8 cellular contexts compared by ENCODE assay signal in the genomic region with DNA sequence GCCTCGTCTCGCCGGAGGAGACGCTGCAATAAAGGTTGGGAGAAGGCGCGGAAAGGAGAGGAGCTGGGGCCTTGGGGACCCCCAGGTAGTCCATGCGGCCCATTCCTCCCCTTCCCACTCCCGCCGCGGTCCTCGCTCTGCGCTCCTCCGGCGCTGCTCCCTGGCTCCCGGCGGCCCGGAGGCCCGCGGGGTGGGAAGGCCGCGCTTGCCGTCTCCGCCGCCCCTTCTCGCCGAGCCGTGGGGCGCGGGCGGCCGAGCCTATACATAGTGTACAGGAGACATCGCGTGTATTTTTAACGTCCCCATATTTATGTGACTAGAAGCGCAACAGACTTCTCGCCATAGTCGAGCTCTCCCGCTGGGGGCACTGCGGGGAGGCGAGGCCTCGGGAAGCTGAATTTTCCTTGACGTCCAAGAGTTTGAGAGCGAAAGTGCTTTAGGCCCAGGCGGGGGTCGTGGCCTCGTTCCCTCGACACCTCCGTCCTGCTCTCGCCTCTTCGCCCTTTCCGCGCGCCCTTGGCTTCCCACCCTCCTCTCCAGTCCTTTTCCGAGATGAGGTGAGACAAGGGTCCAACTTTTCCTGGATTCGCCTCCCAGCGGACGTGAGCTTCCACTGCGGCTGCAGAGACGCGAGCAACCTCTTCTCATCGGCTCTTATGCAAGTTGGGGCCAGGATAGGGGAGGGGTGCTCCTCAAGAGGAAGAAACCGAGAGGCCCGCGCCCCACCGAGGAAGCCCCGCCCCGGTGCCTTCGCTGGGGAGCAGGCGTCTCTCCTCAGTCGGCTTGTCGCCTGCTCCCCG. TPM values are rescaled to one million over a fixed set of nuclear protein-coding genes. Genes with fewer than 3 reads are reported as not detected.
A peak's percentile ranks its signal among the peaks of the same experiment; 100 is the strongest.
DNase-seq lines count a peak whose midpoint lies in the region; ATAC-seq and TF ChIP-seq lines count a peak whose summit lies in the region.

No MANE protein-coding gene starts in this region.

- H3K4me1 Mint-ChIP-seq in CD8-positive, alpha-beta T cell (ENCODE audit: low read depth) = peaks cover 44% of the 10 kb centered on the region
- H3K4me1 Mint-ChIP-seq in naive thymus-derived CD4-positive, alpha-beta T cell = peaks cover 28 to 48% (median 44%) of the 10 kb centered on the region in 7 donors

- peak overlapping the region; percentile 37 for H3K4me3 Mint-ChIP-seq in CD8-positive, alpha-beta T cell
- H3K4me3 Mint-ChIP-seq in naive thymus-derived CD4-positive, alpha-beta T cell = peak overlapping the region; percentile 29 to 76 (median 58)

- CTCF ChIA-PET in CD8-positive, alpha-beta T cell (lab: Charles Lee) = interaction anchor here (1.5 to 1.6 kb wide), 2 partner anchors 36 to 44 kb away, joined by 4 read pairs; no protein-coding TSS in a partner anchor
- CTCF ChIA-PET in RWPE1 (lab: Yijun Ruan, JAX) = interaction anchor here (0.6 to 3.0 kb wide), 19 partner anchors 10 to 724 kb away, joined by 3 to 15 read pairs (median 4); no protein-coding TSS in a partner anchor
- CTCF ChIA-PET in naive thymus-derived CD4-positive, alpha-beta T cell (lab: Charles Lee) = no interaction called here

- H3K4me3 ChIP-seq in CD8-positive, alpha-beta T cell (ENCODE audit: low read depth, low read length) = no peak overlapping the region
- no peak overlapping the region for H3K4me3 ChIP-seq in naive thymus-derived CD4-positive, alpha-beta T cell (ENCODE audit: low read length)

- H3K9me3 ChIP-seq in CD8-positive, alpha-beta T cell (ENCODE audit: low read length) = no peaks in the 10 kb centered on the region
- H3K9me3 ChIP-seq in naive thymus-derived CD4-positive, alpha-beta T cell (ENCODE audit: control insufficient read depth in 2 of 3, low read length in 3 of 3) = no peaks in the 10 kb centered on the region

- intact Hi-C loops in CD8-positive, alpha-beta T cell (cut with DNase I, micrococcal nuclease) = no loop called here
- intact Hi-C loops in naive thymus-derived CD4-positive, alpha-beta T cell (cut with micrococcal nuclease) = no loop called here

- TF ChIP-seq CTCF in CD8-positive, alpha-beta T cell (IDR thresholded peaks at IDR 0.05) = no peak
- peak; percentile 22; the same call in 1 of the 2 replicates for TF ChIP-seq CTCF in RWPE1 (conservative IDR thresholded peaks at IDR 0.05; ENCODE audit: low read depth)

- H3K4me1 ChIP-seq in CD8-positive, alpha-beta T cell (ENCODE audit: insufficient read depth, low read length) = peaks cover 34% of the 10 kb centered on the region
- peaks cover 24 to 25% of the 10 kb centered on the region in 2 donors for H3K4me1 ChIP-seq in naive thymus-derived CD4-positive, alpha-beta T cell (ENCODE audit: control insufficient read depth in 2 of 2, insufficient read depth in 2 of 2, low read length in 2 of 2)

- H3K27ac ChIP-seq in CD8-positive, alpha-beta T cell (ENCODE audit: low read depth, low read length) = no peak overlapping the region
- H3K27ac ChIP-seq in RWPE1 = no peak overlapping the region
- no peak overlapping the region for H3K27ac ChIP-seq in naive thymus-derived CD4-positive, alpha-beta T cell (ENCODE audit: low read depth, low read length)

- peak in 2 of 7 experiments; percentile 11 to 17 for DNase-seq in CD8-positive, alpha-beta T cell
- DNase-seq in RWPE1 (ENCODE audit: low spot score) (peak; percentile 32), fibroblast of gingiva (ENCODE audit: low read depth) (peak; percentile 34), cerebellar nuclear complex (lab: John Stamatoyannopoulos, UW) (no peak), NCI-H146 (lab: John Stamatoyannopoulos, UW) (no peak)
- peak in 3 of 9 donors; percentile 16 to 19 (median 17) for DNase-seq in naive thymus-derived CD4-positive, alpha-beta T cell

- peaks cover 5% of the 10 kb centered on the region for H3K27me3 ChIP-seq in CD8-positive, alpha-beta T cell (ENCODE audit: insufficient read depth, low read length)
- no peaks in the 10 kb centered on the region for H3K27me3 ChIP-seq in naive thymus-derived CD4-positive, alpha-beta T cell (ENCODE audit: control insufficient read depth in 2 of 2, insufficient read depth in 2 of 2, low read length in 2 of 2)

- H3K27me3 Mint-ChIP-seq in CD8-positive, alpha-beta T cell (ENCODE audit: low read depth) = peaks cover 15% of the 10 kb centered on the region
- peaks cover 26 to 46% (median 36%) of the 10 kb centered on the region in 5 donors for H3K27me3 Mint-ChIP-seq in naive thymus-derived CD4-positive, alpha-beta T cell

- H3K9me3 Mint-ChIP-seq in CD8-positive, alpha-beta T cell = no peaks in the 10 kb centered on the region
- H3K9me3 Mint-ChIP-seq in naive thymus-derived CD4-positive, alpha-beta T cell = peaks cover 0 to 4% (median 0%) of the 10 kb centered on the region in 11 donors

- H3K36me3 Mint-ChIP-seq in CD8-positive, alpha-beta T cell = peaks cover 33% of the 10 kb centered on the region
- peaks cover 16 to 37% (median 31%) of the 10 kb centered on the region in 5 donors for H3K36me3 Mint-ChIP-seq in naive thymus-derived CD4-positive, alpha-beta T cell

- ATAC-seq in CD8-positive, alpha-beta T cell = peak; percentile 51
- peak; percentile 70 for ATAC-seq in naive thymus-derived CD4-positive, alpha-beta T cell
- ATAC-seq in GM18517 (IDR thresholded peaks at IDR 0.05; ENCODE audit: unreplicated experiment) (no peak), HG02571 (IDR thresholded peaks at IDR 0.05; ENCODE audit: unreplicated experiment) (no peak)

- H3K36me3 ChIP-seq in CD8-positive, alpha-beta T cell (ENCODE audit: insufficient read depth, low read length) = peaks cover 16% of the 10 kb centered on the region
- H3K36me3 ChIP-seq in naive thymus-derived CD4-positive, alpha-beta T cell (ENCODE audit: control insufficient read depth in 2 of 3, insufficient read depth in 3 of 3, low read length in 3 of 3) = peaks cover 7 to 28% (median 9%) of the 10 kb centered on the region in 3 experiments

- POLR2A ChIA-PET in CD8-positive, alpha-beta T cell (lab: Charles Lee) = interaction anchor here (0.9 to 1.3 kb wide), 2 partner anchors 9 to 22 kb away, joined by 3 read pairs; no protein-coding TSS in a partner anchor
- POLR2A ChIA-PET in RWPE1 (lab: Yijun Ruan, JAX; ENCODE audit: low non-redundant PET) = interaction anchor here (1.0 kb wide), 1 partner anchor 16 kb away, joined by 3 read pairs; no protein-coding TSS in a partner anchor
- POLR2A ChIA-PET in naive thymus-derived CD4-positive, alpha-beta T cell (lab: Charles Lee) = no interaction called here

- H3K27ac Mint-ChIP-seq in CD8-positive, alpha-beta T cell = no peak overlapping the region
- no peak overlapping the region for H3K27ac Mint-ChIP-seq in naive thymus-derived CD4-positive, alpha-beta T cell

RNA-seq across cellular contexts. Expression of a gene that starts 29.0 kb away (rescaled TPM):
- 1 to 10 TPM; 1.1 to 1.4 TPM for total RNA-seq in CD8-positive, alpha-beta T cell
- total RNA-seq in naive thymus-derived CD4-positive, alpha-beta T cell = not detected
- polyA plus RNA-seq in naive thymus-derived CD4-positive, alpha-beta T cell = not detected

RNA-seq across cellular contexts. Expression of a gene that starts 31.7 kb away (rescaled TPM):
- total RNA-seq in CD8-positive, alpha-beta T cell = 10 to 100 TPM in 1 of 2 experiments, 1 to 10 TPM in 1; 9.6 to 11.7 TPM
- total RNA-seq in naive thymus-derived CD4-positive, alpha-beta T cell = 10 to 100 TPM; 15.7 to 43.8 (median 39.4) TPM
- 10 to 100 TPM; 25.4 to 47.6 TPM for polyA plus RNA-seq in naive thymus-derived CD4-positive, alpha-beta T cell

RNA-seq across cellular contexts. Expression of a gene that starts 49.3 kb away (rescaled TPM):
- 1 to 10 TPM; 7.1 to 8.8 TPM for total RNA-seq in CD8-positive, alpha-beta T cell
- total RNA-seq in naive thymus-derived CD4-positive, alpha-beta T cell = 10 to 100 TPM in 2 of 5 experiments, 1 to 10 TPM in 1, under 1 TPM in 2; 0.19 to 13.0 (median 1.9) TPM
- not detected for polyA plus RNA-seq in naive thymus-derived CD4-positive, alpha-beta T cell

Comparison
In these comparisons a context has a peak if more than half of its experiments do, and no peak if none do; other contexts are left out.
1. ATAC-seq: peak in CD8-positive, alpha-beta T cell (single experiment) and naive thymus-derived CD4-positive, alpha-beta T cell (single experiment); none in GM18517 (single experiment) and HG02571 (single experiment).
2. DNase-seq: peak in RWPE1 (single experiment) and fibroblast of gingiva (single experiment); none in cerebellar nuclear complex (0 of 2) and NCI-H146 (single experiment).